1 cellular context compared by ENCODE assay signal in the genomic region with DNA sequence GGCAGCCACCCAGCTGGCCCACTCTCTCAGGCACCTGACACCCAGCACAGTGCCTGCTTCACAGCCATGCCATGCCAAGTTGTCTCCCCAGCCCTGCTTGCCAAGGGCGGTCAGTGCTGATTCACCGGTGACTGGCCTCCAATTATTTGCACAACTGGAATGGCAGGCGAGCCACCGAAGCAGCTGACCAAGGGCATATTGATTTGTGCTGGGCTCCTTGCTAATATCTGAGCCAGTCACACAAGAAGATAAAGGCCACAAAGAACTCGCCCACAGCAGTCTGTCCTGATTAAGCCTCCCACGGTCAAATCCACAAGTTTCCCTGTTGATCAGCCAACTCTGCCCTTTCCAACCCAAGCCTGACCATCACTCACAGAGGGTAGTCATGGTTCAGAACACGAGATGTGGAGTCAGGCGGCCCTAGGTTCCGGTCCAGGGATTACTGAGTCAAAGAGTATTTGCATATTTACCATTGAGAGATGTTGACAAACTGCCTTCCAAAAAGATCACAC.
TF ChIP-seq lines count a peak whose summit lies in the region.

No MANE protein-coding gene starts in this region.

TF ChIP-seq in HepG2, 621 proteins besides CTCF, POLR2A, EP300 and RAD21 (continues in another document):
- TF ChIP-seq, protein P1, sequence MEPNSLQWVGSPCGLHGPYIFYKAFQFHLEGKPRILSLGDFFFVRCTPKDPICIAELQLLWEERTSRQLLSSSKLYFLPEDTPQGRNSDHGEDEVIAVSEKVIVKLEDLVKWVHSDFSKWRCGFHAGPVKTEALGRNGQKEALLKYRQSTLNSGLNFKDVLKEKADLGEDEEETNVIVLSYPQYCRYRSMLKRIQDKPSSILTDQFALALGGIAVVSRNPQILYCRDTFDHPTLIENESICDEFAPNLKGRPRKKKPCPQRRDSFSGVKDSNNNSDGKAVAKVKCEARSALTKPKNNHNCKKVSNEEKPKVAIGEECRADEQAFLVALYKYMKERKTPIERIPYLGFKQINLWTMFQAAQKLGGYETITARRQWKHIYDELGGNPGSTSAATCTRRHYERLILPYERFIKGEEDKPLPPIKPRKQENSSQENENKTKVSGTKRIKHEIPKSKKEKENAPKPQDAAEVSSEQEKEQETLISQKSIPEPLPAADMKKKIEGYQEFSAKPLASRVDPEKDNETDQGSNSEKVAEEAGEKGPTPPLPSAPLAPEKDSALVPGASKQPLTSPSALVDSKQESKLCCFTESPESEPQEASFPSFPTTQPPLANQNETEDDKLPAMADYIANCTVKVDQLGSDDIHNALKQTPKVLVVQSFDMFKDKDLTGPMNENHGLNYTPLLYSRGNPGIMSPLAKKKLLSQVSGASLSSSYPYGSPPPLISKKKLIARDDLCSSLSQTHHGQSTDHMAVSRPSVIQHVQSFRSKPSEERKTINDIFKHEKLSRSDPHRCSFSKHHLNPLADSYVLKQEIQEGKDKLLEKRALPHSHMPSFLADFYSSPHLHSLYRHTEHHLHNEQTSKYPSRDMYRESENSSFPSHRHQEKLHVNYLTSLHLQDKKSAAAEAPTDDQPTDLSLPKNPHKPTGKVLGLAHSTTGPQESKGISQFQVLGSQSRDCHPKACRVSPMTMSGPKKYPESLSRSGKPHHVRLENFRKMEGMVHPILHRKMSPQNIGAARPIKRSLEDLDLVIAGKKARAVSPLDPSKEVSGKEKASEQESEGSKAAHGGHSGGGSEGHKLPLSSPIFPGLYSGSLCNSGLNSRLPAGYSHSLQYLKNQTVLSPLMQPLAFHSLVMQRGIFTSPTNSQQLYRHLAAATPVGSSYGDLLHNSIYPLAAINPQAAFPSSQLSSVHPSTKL (CRISPR knock-in tag; IDR thresholded peaks at IDR 0.05): peak; percentile 74
- TF ChIP-seq, protein P2, sequence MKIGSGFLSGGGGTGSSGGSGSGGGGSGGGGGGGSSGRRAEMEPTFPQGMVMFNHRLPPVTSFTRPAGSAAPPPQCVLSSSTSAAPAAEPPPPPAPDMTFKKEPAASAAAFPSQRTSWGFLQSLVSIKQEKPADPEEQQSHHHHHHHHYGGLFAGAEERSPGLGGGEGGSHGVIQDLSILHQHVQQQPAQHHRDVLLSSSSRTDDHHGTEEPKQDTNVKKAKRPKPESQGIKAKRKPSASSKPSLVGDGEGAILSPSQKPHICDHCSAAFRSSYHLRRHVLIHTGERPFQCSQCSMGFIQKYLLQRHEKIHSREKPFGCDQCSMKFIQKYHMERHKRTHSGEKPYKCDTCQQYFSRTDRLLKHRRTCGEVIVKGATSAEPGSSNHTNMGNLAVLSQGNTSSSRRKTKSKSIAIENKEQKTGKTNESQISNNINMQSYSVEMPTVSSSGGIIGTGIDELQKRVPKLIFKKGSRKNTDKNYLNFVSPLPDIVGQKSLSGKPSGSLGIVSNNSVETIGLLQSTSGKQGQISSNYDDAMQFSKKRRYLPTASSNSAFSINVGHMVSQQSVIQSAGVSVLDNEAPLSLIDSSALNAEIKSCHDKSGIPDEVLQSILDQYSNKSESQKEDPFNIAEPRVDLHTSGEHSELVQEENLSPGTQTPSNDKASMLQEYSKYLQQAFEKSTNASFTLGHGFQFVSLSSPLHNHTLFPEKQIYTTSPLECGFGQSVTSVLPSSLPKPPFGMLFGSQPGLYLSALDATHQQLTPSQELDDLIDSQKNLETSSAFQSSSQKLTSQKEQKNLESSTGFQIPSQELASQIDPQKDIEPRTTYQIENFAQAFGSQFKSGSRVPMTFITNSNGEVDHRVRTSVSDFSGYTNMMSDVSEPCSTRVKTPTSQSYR (CRISPR knock-in tag; IDR thresholded peaks at IDR 0.05; ENCODE audit: borderline replicate concordance): no peak
- TF ChIP-seq SP1 (IDR thresholded peaks at IDR 0.05) (no peak), SP1 (CRISPR knock-in tag; IDR thresholded peaks at IDR 0.05) (no peak), TAF1 (CRISPR knock-in tag; IDR thresholded peaks at IDR 0.05) (no peak), FOSL2 (CRISPR knock-in tag; IDR thresholded peaks at IDR 0.05) (peak; percentile 93), ZNF501 (CRISPR knock-in tag; IDR thresholded peaks at IDR 0.05) (peak; percentile 35; the same call in 1 of the 2 replicates), ZNF451 (CRISPR knock-in tag; IDR thresholded peaks at IDR 0.05) (no peak), MAFK (conservative IDR thresholded peaks at IDR 0.05 in 1 of 2, IDR thresholded peaks at IDR 0.05 in 1 of 2; ENCODE audit: low read length in 2 of 2) (peak in 1 of 2 experiments; percentile 41; a peak in 1 of 4 replicates), YY1 (IDR thresholded peaks at IDR 0.05; ENCODE audit: insufficient read depth, insufficient replicate concordance, low read depth, low read length) (peak; percentile 16), SUZ12 (IDR thresholded peaks at IDR 0.05; ENCODE audit: low read depth, low read length) (no peak), CEBPG (CRISPR knock-in tag; IDR thresholded peaks at IDR 0.05) (no peak), ZNF234 (CRISPR knock-in tag; conservative IDR thresholded peaks at IDR 0.05) (no peak), ETV5 (CRISPR knock-in tag; IDR thresholded peaks at IDR 0.05; ENCODE audit: borderline replicate concordance) (peak; percentile 44; the same call in 1 of the 2 replicates), KDM2A (CRISPR knock-in tag; IDR thresholded peaks at IDR 0.05; ENCODE audit: borderline replicate concordance, low read depth) (peak; percentile 65), JUN (CRISPR knock-in tag; IDR thresholded peaks at IDR 0.05) (0 out of 2 replicates have a peak, but pooled peaks have one; percentile 30), TBL1XR1 (IDR thresholded peaks at IDR 0.05; ENCODE audit: borderline replicate concordance, low read length, partially characterized antibody) (peak; percentile 37), STAG1 (CRISPR knock-in tag; IDR thresholded peaks at IDR 0.05) (no peak), RBM22 (optimal IDR thresholded peaks at IDR 0.05; ENCODE audit: low read length) (no peak), ZSCAN31 (CRISPR knock-in tag; IDR thresholded peaks at IDR 0.05; ENCODE audit: low read depth) (no peak), KDM6A (CRISPR knock-in tag; IDR thresholded peaks at IDR 0.05; ENCODE audit: low read depth) (peak; percentile 23; the same call in 1 of the 2 replicates), ETV6 (CRISPR knock-in tag; conservative IDR thresholded peaks at IDR 0.05) (no peak), ZNF17 (CRISPR knock-in tag; IDR thresholded peaks at IDR 0.05) (no peak), POLR2AphosphoS2 (IDR thresholded peaks at IDR 0.05; ENCODE audit: low read depth, low read length) (no peak)
- TF ChIP-seq, protein P3, sequence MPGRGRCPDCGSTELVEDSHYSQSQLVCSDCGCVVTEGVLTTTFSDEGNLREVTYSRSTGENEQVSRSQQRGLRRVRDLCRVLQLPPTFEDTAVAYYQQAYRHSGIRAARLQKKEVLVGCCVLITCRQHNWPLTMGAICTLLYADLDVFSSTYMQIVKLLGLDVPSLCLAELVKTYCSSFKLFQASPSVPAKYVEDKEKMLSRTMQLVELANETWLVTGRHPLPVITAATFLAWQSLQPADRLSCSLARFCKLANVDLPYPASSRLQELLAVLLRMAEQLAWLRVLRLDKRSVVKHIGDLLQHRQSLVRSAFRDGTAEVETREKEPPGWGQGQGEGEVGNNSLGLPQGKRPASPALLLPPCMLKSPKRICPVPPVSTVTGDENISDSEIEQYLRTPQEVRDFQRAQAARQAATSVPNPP (CRISPR knock-in tag; IDR thresholded peaks at IDR 0.05): no peak
- TF ChIP-seq, protein P4, sequence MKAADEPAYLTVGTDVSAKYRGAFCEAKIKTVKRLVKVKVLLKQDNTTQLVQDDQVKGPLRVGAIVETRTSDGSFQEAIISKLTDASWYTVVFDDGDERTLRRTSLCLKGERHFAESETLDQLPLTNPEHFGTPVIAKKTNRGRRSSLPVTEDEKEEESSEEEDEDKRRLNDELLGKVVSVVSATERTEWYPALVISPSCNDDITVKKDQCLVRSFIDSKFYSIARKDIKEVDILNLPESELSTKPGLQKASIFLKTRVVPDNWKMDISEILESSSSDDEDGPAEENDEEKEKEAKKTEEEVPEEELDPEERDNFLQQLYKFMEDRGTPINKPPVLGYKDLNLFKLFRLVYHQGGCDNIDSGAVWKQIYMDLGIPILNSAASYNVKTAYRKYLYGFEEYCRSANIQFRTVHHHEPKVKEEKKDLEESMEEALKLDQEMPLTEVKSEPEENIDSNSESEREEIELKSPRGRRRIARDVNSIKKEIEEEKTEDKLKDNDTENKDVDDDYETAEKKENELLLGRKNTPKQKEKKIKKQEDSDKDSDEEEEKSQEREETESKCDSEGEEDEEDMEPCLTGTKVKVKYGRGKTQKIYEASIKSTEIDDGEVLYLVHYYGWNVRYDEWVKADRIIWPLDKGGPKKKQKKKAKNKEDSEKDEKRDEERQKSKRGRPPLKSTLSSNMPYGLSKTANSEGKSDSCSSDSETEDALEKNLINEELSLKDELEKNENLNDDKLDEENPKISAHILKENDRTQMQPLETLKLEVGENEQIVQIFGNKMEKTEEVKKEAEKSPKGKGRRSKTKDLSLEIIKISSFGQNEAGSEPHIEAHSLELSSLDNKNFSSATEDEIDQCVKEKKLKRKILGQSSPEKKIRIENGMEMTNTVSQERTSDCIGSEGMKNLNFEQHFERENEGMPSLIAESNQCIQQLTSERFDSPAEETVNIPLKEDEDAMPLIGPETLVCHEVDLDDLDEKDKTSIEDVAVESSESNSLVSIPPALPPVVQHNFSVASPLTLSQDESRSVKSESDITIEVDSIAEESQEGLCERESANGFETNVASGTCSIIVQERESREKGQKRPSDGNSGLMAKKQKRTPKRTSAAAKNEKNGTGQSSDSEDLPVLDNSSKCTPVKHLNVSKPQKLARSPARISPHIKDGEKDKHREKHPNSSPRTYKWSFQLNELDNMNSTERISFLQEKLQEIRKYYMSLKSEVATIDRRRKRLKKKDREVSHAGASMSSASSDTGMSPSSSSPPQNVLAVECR (CRISPR knock-in tag; IDR thresholded peaks at IDR 0.05; ENCODE audit: borderline replicate concordance): peak; percentile 12; the same call in 1 of the 2 replicates
- TF ChIP-seq, protein P5, sequence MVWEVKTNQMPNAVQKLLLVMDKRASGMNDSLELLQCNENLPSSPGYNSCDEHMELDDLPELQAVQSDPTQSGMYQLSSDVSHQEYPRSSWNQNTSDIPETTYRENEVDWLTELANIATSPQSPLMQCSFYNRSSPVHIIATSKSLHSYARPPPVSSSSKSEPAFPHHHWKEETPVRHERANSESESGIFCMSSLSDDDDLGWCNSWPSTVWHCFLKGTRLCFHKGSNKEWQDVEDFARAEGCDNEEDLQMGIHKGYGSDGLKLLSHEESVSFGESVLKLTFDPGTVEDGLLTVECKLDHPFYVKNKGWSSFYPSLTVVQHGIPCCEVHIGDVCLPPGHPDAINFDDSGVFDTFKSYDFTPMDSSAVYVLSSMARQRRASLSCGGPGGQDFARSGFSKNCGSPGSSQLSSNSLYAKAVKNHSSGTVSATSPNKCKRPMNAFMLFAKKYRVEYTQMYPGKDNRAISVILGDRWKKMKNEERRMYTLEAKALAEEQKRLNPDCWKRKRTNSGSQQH (CRISPR knock-in tag; IDR thresholded peaks at IDR 0.05; ENCODE audit: low read depth): 0 out of 2 replicates have a peak, but pooled peaks have one; percentile 47
- TF ChIP-seq, protein P6, sequence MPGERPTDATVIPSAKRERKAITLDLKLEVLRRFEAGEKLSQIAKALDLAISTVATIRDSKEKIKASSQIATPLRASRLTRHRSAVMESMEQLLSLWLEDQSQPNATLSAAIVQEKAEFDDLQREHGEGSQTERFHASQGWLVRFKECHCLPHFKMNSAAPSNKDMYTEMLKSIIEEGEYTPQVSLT (CRISPR knock-in tag; IDR thresholded peaks at IDR 0.05; ENCODE audit: borderline replicate concordance, low read depth): no peak
- TF ChIP-seq, protein P7, sequence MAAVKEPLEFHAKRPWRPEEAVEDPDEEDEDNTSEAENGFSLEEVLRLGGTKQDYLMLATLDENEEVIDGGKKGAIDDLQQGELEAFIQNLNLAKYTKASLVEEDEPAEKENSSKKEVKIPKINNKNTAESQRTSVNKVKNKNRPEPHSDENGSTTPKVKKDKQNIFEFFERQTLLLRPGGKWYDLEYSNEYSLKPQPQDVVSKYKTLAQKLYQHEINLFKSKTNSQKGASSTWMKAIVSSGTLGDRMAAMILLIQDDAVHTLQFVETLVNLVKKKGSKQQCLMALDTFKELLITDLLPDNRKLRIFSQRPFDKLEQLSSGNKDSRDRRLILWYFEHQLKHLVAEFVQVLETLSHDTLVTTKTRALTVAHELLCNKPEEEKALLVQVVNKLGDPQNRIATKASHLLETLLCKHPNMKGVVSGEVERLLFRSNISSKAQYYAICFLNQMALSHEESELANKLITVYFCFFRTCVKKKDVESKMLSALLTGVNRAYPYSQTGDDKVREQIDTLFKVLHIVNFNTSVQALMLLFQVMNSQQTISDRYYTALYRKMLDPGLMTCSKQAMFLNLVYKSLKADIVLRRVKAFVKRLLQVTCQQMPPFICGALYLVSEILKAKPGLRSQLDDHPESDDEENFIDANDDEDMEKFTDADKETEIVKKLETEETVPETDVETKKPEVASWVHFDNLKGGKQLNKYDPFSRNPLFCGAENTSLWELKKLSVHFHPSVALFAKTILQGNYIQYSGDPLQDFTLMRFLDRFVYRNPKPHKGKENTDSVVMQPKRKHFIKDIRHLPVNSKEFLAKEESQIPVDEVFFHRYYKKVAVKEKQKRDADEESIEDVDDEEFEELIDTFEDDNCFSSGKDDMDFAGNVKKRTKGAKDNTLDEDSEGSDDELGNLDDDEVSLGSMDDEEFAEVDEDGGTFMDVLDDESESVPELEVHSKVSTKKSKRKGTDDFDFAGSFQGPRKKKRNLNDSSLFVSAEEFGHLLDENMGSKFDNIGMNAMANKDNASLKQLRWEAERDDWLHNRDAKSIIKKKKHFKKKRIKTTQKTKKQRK (IDR thresholded peaks at IDR 0.05; ENCODE audit: low read length): no peak
- TF ChIP-seq, protein P8, sequence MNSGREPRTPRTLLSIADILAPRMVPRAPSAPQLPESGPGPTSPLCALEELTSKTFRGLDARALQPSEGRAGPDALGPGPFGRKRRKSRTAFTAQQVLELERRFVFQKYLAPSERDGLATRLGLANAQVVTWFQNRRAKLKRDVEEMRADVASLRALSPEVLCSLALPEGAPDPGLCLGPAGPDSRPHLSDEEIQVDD (CRISPR knock-in tag; IDR thresholded peaks at IDR 0.05; ENCODE audit: borderline replicate concordance): no peak
- TF ChIP-seq, protein P9, sequence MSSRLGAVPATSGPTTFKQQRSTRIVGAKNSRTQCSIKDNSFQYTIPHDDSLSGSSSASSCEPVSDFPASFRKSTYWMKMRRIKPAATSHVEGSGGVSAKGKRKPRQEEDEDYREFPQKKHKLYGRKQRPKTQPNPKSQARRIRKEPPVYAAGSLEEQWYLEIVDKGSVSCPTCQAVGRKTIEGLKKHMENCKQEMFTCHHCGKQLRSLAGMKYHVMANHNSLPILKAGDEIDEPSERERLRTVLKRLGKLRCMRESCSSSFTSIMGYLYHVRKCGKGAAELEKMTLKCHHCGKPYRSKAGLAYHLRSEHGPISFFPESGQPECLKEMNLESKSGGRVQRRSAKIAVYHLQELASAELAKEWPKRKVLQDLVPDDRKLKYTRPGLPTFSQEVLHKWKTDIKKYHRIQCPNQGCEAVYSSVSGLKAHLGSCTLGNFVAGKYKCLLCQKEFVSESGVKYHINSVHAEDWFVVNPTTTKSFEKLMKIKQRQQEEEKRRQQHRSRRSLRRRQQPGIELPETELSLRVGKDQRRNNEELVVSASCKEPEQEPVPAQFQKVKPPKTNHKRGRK (CRISPR knock-in tag; IDR thresholded peaks at IDR 0.05): no peak
- TF ChIP-seq, protein P10, sequence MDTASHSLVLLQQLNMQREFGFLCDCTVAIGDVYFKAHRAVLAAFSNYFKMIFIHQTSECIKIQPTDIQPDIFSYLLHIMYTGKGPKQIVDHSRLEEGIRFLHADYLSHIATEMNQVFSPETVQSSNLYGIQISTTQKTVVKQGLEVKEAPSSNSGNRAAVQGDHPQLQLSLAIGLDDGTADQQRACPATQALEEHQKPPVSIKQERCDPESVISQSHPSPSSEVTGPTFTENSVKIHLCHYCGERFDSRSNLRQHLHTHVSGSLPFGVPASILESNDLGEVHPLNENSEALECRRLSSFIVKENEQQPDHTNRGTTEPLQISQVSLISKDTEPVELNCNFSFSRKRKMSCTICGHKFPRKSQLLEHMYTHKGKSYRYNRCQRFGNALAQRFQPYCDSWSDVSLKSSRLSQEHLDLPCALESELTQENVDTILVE (CRISPR knock-in tag; IDR thresholded peaks at IDR 0.05): no peak
